In genomic region chr11:46236918-46237247, GRCh38 we compare ENCODE assay signal across 1 cellular context.
TF ChIP-seq lines count a peak whose summit lies in the region.

No MANE protein-coding gene starts in this region.

TF ChIP-seq in K562, 482 proteins besides CTCF, POLR2A, EP300 and RAD21 (continued from another document):
- peak; percentile 47; the same call in 1 of the 2 replicates for TF ChIP-seq GATAD2A (IDR thresholded peaks at IDR 0.05)
- no peak for TF ChIP-seq NEUROD1 (IDR thresholded peaks at IDR 0.05; ENCODE audit: borderline replicate concordance, low read depth, low read length, partially characterized antibody)
- TF ChIP-seq MAZ (CRISPR knock-in tag; conservative IDR thresholded peaks at IDR 0.05 in 1 of 2, IDR thresholded peaks at IDR 0.05 in 1 of 2) = 0 out of 4 replicates have a peak, but pooled peaks of 1 of the 2 experiments have one; percentile 17
- TF ChIP-seq ZNF263 (CRISPR knock-in tag; IDR thresholded peaks at IDR 0.05; ENCODE audit: borderline replicate concordance) = no peak
- TF ChIP-seq RBBP5 (IDR thresholded peaks at IDR 0.05; ENCODE audit: borderline replicate concordance, insufficient read depth, low read length, poor library complexity, severe bottlenecking) = peak; percentile 30
- peak; percentile 35 for TF ChIP-seq SMAD1 (IDR thresholded peaks at IDR 0.05; ENCODE audit: low read depth, low read length, partially characterized antibody)
- no peak for TF ChIP-seq EZH2 (IDR thresholded peaks at IDR 0.05; ENCODE audit: borderline replicate concordance, low read depth, low read length)
- TF ChIP-seq ZBTB7A (IDR thresholded peaks at IDR 0.05; ENCODE audit: borderline replicate concordance, control insufficient read depth, low read depth, low read length) = peak; percentile 94
- peak; percentile 12 for TF ChIP-seq CHD1 (IDR thresholded peaks at IDR 0.05; ENCODE audit: low read length)
- no peak for TF ChIP-seq ZZZ3 (IDR thresholded peaks at IDR 0.05)
- TF ChIP-seq ZNF232 (CRISPR knock-in tag; IDR thresholded peaks at IDR 0.05) = no peak
- no peak for TF ChIP-seq NR2C2 (CRISPR knock-in tag; IDR thresholded peaks at IDR 0.05)
- peak; percentile 67; the same call in 1 of the 2 replicates for TF ChIP-seq NR2C2 (tag; IDR thresholded peaks at IDR 0.05)
- TF ChIP-seq IRF9 (tag; IDR thresholded peaks at IDR 0.05) = no peak
- peak; percentile 36 for TF ChIP-seq TAF1 (IDR thresholded peaks at IDR 0.05; ENCODE audit: control insufficient read depth, extremely low read depth, insufficient read depth, low read length, severe bottlenecking)
- TF ChIP-seq CBFA2T2 (conservative IDR thresholded peaks at IDR 0.05) = no peak
- TF ChIP-seq DMBX1 (CRISPR knock-in tag; IDR thresholded peaks at IDR 0.05; ENCODE audit: borderline replicate concordance) = 0 out of 2 replicates have a peak, but pooled peaks have one; percentile 9
- peak; percentile 36; the same call in 1 of the 2 replicates for TF ChIP-seq PHF8 (IDR thresholded peaks at IDR 0.05; ENCODE audit: borderline replicate concordance, low read length)
- TF ChIP-seq ZBTB49 (CRISPR knock-in tag; IDR thresholded peaks at IDR 0.05; ENCODE audit: borderline replicate concordance) = no peak
- TF ChIP-seq NKRF (IDR thresholded peaks at IDR 0.05; ENCODE audit: borderline replicate concordance) = 0 out of 2 replicates have a peak, but pooled peaks have one; percentile 8
- no peak for TF ChIP-seq ADNP (tag; IDR thresholded peaks at IDR 0.05)
- no peak for TF ChIP-seq XRCC3 (IDR thresholded peaks at IDR 0.05)
- TF ChIP-seq HOXB6 (CRISPR knock-in tag; IDR thresholded peaks at IDR 0.05; ENCODE audit: borderline replicate concordance) = no peak
- TF ChIP-seq NFE2 (IDR thresholded peaks at IDR 0.05; ENCODE audit: low read depth) = no peak
- no peak for TF ChIP-seq NFXL1 (CRISPR knock-in tag; IDR thresholded peaks at IDR 0.05)
- no peak for TF ChIP-seq ATF2 (CRISPR knock-in tag; IDR thresholded peaks at IDR 0.05)
- TF ChIP-seq FOXM1 (IDR thresholded peaks at IDR 0.05; ENCODE audit: low read depth) = no peak
- TF ChIP-seq FOXM1 (CRISPR knock-in tag; IDR thresholded peaks at IDR 0.05; ENCODE audit: low read depth) = no peak
